1 cellular context compared by ENCODE assay signal in genomic region chr15:90531147-90531546, GRCh38.
TF ChIP-seq lines count a peak whose summit lies in the region.

No MANE protein-coding gene starts in this region.

TF ChIP-seq in SK-N-SH treated with all-trans-retinoic acid at 6 μM for 48 hours, 23 proteins besides CTCF, POLR2A, EP300 and RAD21 (continued from another document):
- TF ChIP-seq POU6F1 (CRISPR knock-in tag; IDR thresholded peaks at IDR 0.05; ENCODE audit: borderline replicate concordance, low read depth) (no peak), ARNTL (CRISPR knock-in tag; IDR thresholded peaks at IDR 0.05; ENCODE audit: borderline replicate concordance, low read depth) (no peak), ZC3H10 (CRISPR knock-in tag; IDR thresholded peaks at IDR 0.05) (no peak), ZFP3 (CRISPR knock-in tag; IDR thresholded peaks at IDR 0.05) (no peak), ZNF8 (CRISPR knock-in tag; IDR thresholded peaks at IDR 0.05) (no peak), ZFP30 (CRISPR knock-in tag; IDR thresholded peaks at IDR 0.05) (no peak), OSR1 (CRISPR knock-in tag; IDR thresholded peaks at IDR 0.05) (no peak), GLIS3 (CRISPR knock-in tag; IDR thresholded peaks at IDR 0.05) (no peak), CREB5 (CRISPR knock-in tag; IDR thresholded peaks at IDR 0.05; ENCODE audit: low read depth) (no peak), SNAI2 (CRISPR knock-in tag; IDR thresholded peaks at IDR 0.05) (no peak), TSHZ2 (CRISPR knock-in tag; IDR thresholded peaks at IDR 0.05) (no peak)
